In genomic region chr5:110251366-110251765, GRCh38 we compare ENCODE assay signal across 1 cellular context.
TF ChIP-seq lines count a peak whose summit lies in the region.

No MANE protein-coding gene starts in this region.

TF ChIP-seq in SK-N-SH treated with all-trans-retinoic acid at 6 μM for 48 hours, 23 proteins besides CTCF, POLR2A, EP300 and RAD21 (continued from another document):
- TF ChIP-seq GLIS3 (CRISPR knock-in tag; IDR thresholded peaks at IDR 0.05) (no peak), CSRNP3 (CRISPR knock-in tag; IDR thresholded peaks at IDR 0.05) (no peak), ISL1 (CRISPR knock-in tag; IDR thresholded peaks at IDR 0.05) (peak; percentile 88), ZNF8 (CRISPR knock-in tag; IDR thresholded peaks at IDR 0.05) (no peak), TSHZ2 (CRISPR knock-in tag; IDR thresholded peaks at IDR 0.05) (no peak), ARNTL (CRISPR knock-in tag; IDR thresholded peaks at IDR 0.05; ENCODE audit: borderline replicate concordance, low read depth) (no peak), TCF4 (CRISPR knock-in tag; IDR thresholded peaks at IDR 0.05; ENCODE audit: borderline replicate concordance) (no peak)
TF ChIP-seq in SK-N-SH treated with all-trans-retinoic acid at 6 μM for 48 hours: peak in this region for 5.
